2 cellular contexts compared by ENCODE assay signal in genomic region chr12:2823483-2823882, GRCh38.
TF ChIP-seq lines count a peak whose summit lies in the region.

No MANE protein-coding gene starts in this region.

TF ChIP-seq in HepG2, 621 proteins besides CTCF, POLR2A, EP300 and RAD21:
- TF ChIP-seq ZNF407 (CRISPR knock-in tag; IDR thresholded peaks at IDR 0.05; ENCODE audit: not compliant biosample characterization) (no peak), KDM5A (IDR thresholded peaks at IDR 0.05; ENCODE audit: borderline replicate concordance, low read length) (no peak), KAT8 (CRISPR knock-in tag; IDR thresholded peaks at IDR 0.05) (no peak), MAFK (conservative IDR thresholded peaks at IDR 0.05 in 1 of 2, IDR thresholded peaks at IDR 0.05 in 1 of 2; ENCODE audit: low read length in 2 of 2) (peak; percentile 92 to 96), PRDM15 (CRISPR knock-in tag; IDR thresholded peaks at IDR 0.05) (no peak), LRRFIP1 (CRISPR knock-in tag; conservative IDR thresholded peaks at IDR 0.05) (no peak), SSRP1 (CRISPR knock-in tag; IDR thresholded peaks at IDR 0.05) (no peak), MAFF (IDR thresholded peaks at IDR 0.05; ENCODE audit: low read depth, low read length) (peak; percentile 93)

TF ChIP-seq in IMR-90, 13 proteins besides CTCF, POLR2A, EP300 and RAD21:
- TF ChIP-seq NFE2L2 (IDR thresholded peaks at IDR 0.05; ENCODE audit: low read depth, low read length) (no peak), BHLHE40 (IDR thresholded peaks at IDR 0.05; ENCODE audit: low read depth, low read length) (no peak), MAFK (IDR thresholded peaks at IDR 0.05; ENCODE audit: low read depth, low read length) (peak; percentile 91)
